ENCODE assay signal across 11 cellular contexts in the genomic region with DNA sequence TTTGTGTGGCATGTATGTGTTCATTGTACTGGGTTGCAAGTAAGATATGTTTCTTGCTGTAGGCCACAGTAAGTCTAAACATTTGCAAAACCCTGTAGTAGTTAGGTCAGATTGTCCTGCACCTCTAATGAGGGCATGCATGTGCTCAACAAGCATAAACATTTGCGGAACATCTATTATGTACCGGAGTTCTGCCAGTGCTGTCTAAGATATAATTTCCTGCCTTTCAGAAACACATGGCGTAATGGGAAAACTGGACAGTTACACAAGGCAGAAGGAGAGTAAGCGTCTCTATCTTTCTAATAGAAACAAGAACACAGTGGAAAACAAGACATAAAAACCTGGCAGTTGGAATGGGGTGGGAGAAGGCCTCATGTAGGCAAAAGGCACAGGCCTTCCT. TPM values are rescaled to one million over a fixed set of nuclear protein-coding genes. Genes with fewer than 3 reads are reported as not detected.
DNase-seq lines count a peak whose midpoint lies in the region; ATAC-seq and TF ChIP-seq lines count a peak whose summit lies in the region.
"Had no signal": no experiment of that assay in that cellular context is flagged by ENCODE, and none has a peak within 500 bp of the region (broad histone marks: within the 10 kb centered on the region; RNA-seq: fewer than 3 reads in every experiment).

No MANE protein-coding gene starts in this region.

- no CpG with 5 or more reads among the region's 4 CpGs for WGBS in IMR-90 (ENCODE audit: extremely low coverage in 2 of 2, insufficient read length in 1 of 2), 2 experiments
- 86 to 96% methylated on average over 4 of the region's 4 CpGs for WGBS in testis, 2 donors

- TF ChIP-seq CTCF in IMR-90 (conservative IDR thresholded peaks at IDR 0.05; ENCODE audit: low read depth, low read length) (no peak), fibroblast of villous mesenchyme (IDR thresholded peaks at IDR 0.05; ENCODE audit: insufficient read depth, low read depth, low read length) (no peak), type B pancreatic cell (conservative IDR thresholded peaks at IDR 0.05) (no peak), testis (IDR thresholded peaks at IDR 0.05) (no peak)

- H2BK15ac ChIP-seq in IMR-90 (ENCODE audit: low read depth, low read length), result no peak overlapping the region

- H4K8ac ChIP-seq in IMR-90 (ENCODE audit: low read depth in 2 of 2, low read length in 2 of 2), result no peak overlapping the region

- H3K9ac ChIP-seq in IMR-90 (ENCODE audit: low read depth, low read length), result no peak overlapping the region
- H3K9ac ChIP-seq: GM23248 had no signal

- H3K4me1 ChIP-seq in IMR-90 (ENCODE audit: control insufficient read depth, insufficient read depth, low read length) (no peaks in the 10 kb centered on the region), testis (peaks cover 7% of the 10 kb centered on the region)

- H4K20me1 ChIP-seq in IMR-90 (ENCODE audit: insufficient read depth, low read length), result no peaks in the 10 kb centered on the region

- intact Hi-C loops in IMR-90 (cut with micrococcal nuclease), result no loop called here
- intact Hi-C loops in testis (cut with DNase I; ENCODE audit: low total_unique reads), result no loop called here

- no peak overlapping the region for H2BK5ac ChIP-seq in IMR-90 (ENCODE audit: low read depth, low read length, poor library complexity, severe bottlenecking)

- no peak overlapping the region for H3K56ac ChIP-seq in IMR-90 (ENCODE audit: extremely low read depth, insufficient read depth, low read length)

- POLR2A ChIA-PET in IMR-90 (lab: Charles Lee; ENCODE audit: unreplicated experiment), result no interaction called here

- H3K9me3 ChIP-seq in IMR-90 (ENCODE audit: control insufficient read depth, insufficient read depth, low read length) (no peaks in the 10 kb centered on the region), testis (no peaks in the 10 kb centered on the region)

- peak overlapping the region; percentile 30 for H3K27ac Mint-ChIP-seq in central memory CD8-positive, alpha-beta T cell (ENCODE audit: low read depth)
- H3K27ac Mint-ChIP-seq in type B pancreatic cell, result peak overlapping the region; percentile 8

- in situ Hi-C loops in IMR-90 (cut with MboI; ENCODE audit: low sequenced_read_pairs), result no loop called here

- no peak overlapping the region for H2BK20ac ChIP-seq in IMR-90 (ENCODE audit: low read depth, low read length)

- no peak overlapping the region for H3K4me2 ChIP-seq in IMR-90 (ENCODE audit: low read depth, low read length)

- H3K27me3 Mint-ChIP-seq in central memory CD8-positive, alpha-beta T cell, result no peaks in the 10 kb centered on the region
- H3K27me3 Mint-ChIP-seq in type B pancreatic cell, result peaks cover 15% of the 10 kb centered on the region
- H3K27me3 Mint-ChIP-seq: IgD-negative memory B cell had no signal

- peaks cover 10 to 23% of the 10 kb centered on the region in 2 experiments; a peak in 3 of 4 replicates for H3K79me1 ChIP-seq in IMR-90 (ENCODE audit: low read depth in 1 of 2, low read length in 2 of 2)

- H3K14ac ChIP-seq in IMR-90 (replicated peaks; ENCODE audit: low read depth, low read length), result no peak overlapping the region

- H3K18ac ChIP-seq in IMR-90 (ENCODE audit: low read depth, low read length), result no peak overlapping the region

- H3K27me3 ChIP-seq in IMR-90 (ENCODE audit: control insufficient read depth, insufficient read depth, low read length) (no peaks in the 10 kb centered on the region), testis (no peaks in the 10 kb centered on the region)

- peaks cover 11% of the 10 kb centered on the region for H3K36me3 Mint-ChIP-seq in central memory CD8-positive, alpha-beta T cell (ENCODE audit: insufficient read depth)
- H3K36me3 Mint-ChIP-seq in type B pancreatic cell, result no peaks in the 10 kb centered on the region

- H3K27ac ChIP-seq in IMR-90 (ENCODE audit: insufficient read depth, low read length) (no peak overlapping the region), testis (no peak overlapping the region)
- H3K27ac ChIP-seq: GM23248 had no signal

- no peak overlapping the region for H3K4me3 Mint-ChIP-seq in central memory CD8-positive, alpha-beta T cell
- H3K4me3 Mint-ChIP-seq in type B pancreatic cell, result no peak overlapping the region

- H2AK9ac ChIP-seq in IMR-90 (replicated peaks; ENCODE audit: low read depth, low read length, poor library complexity), result no peak overlapping the region

- BruUV-seq in IMR-90 (replicated peaks; lab: Mats Ljungman, UMichigan), result TSS peak; percentile 40

- H3K4me1 Mint-ChIP-seq in central memory CD8-positive, alpha-beta T cell, result peaks cover 38% of the 10 kb centered on the region
- H3K4me1 Mint-ChIP-seq in type B pancreatic cell (ENCODE audit: unreplicated experiment), result peaks cover 19% of the 10 kb centered on the region

- H4K5ac ChIP-seq in IMR-90 (ENCODE audit: low read depth, low read length), result no peak overlapping the region

- no peak for TF ChIP-seq RAD21 in IMR-90 (IDR thresholded peaks at IDR 0.05; ENCODE audit: low read length)

- no peaks in the 10 kb centered on the region for H3K9me3 Mint-ChIP-seq in central memory CD8-positive, alpha-beta T cell
- H3K9me3 Mint-ChIP-seq in type B pancreatic cell, result no peaks in the 10 kb centered on the region
- H3K9me3 Mint-ChIP-seq: IgD-negative memory B cell had no signal

- H3K9me1 ChIP-seq in IMR-90 (ENCODE audit: insufficient read depth, low read length), result no peaks in the 10 kb centered on the region

- no peak overlapping the region for H2AK5ac ChIP-seq in IMR-90 (ENCODE audit: low read depth, low read length)

- dilution Hi-C loops in IMR-90 (cut with HindIII; ENCODE audit: low sequenced_read_pairs, unreplicated experiment), result no loop called here

- no peak overlapping the region for H3K4ac ChIP-seq in IMR-90 (ENCODE audit: low read depth, low read length)

- no peak for DNase-seq in IMR-90
- DNase-seq in central memory CD8-positive, alpha-beta T cell (ENCODE audit: low spot score in 2 of 2), result no peak
- peak; percentile 75 for DNase-seq in fibroblast of villous mesenchyme (ENCODE audit: low read depth)
- no peak for DNase-seq in type B pancreatic cell (ENCODE audit: extremely low spot score, unreplicated experiment)
- no peak for DNase-seq in AG08395 (ENCODE audit: low spot score)
- no peak for DNase-seq in testis
- DNase-seq in ureter (ENCODE audit: low spot score), result no peak
- DNase-seq: DMS53, GM23248 had no signal

- no peak for TF ChIP-seq POLR2A in IMR-90 (IDR thresholded peaks at IDR 0.05; ENCODE audit: low read depth, low read length)
- no peak for TF ChIP-seq POLR2A in testis (IDR thresholded peaks at IDR 0.05)

- no peak overlapping the region for H3K4me3 ChIP-seq in IMR-90 (ENCODE audit: insufficient read depth, low read depth, low read length)
- H3K4me3 ChIP-seq in fibroblast of villous mesenchyme (ENCODE audit: low read depth, low read length), result no peak overlapping the region
- H3K4me3 ChIP-seq in testis, result no peak overlapping the region
- H3K4me3 ChIP-seq: GM23248 had no signal

- H4K91ac ChIP-seq in IMR-90 (ENCODE audit: insufficient read depth, low read depth, low read length), result no peak overlapping the region

- CTCF ChIA-PET in IMR-90 (lab: Yijun Ruan, JAX), result no interaction called here

- no peak overlapping the region for H2AFZ ChIP-seq in IMR-90 (replicated peaks; ENCODE audit: low read length, poor library complexity)
- H2AFZ ChIP-seq: GM23248 had no signal

- H2BK120ac ChIP-seq in IMR-90 (ENCODE audit: low read depth, low read length), result no peak overlapping the region

- H3K23ac ChIP-seq in IMR-90 (ENCODE audit: low read depth, low read length), result no peak overlapping the region

- H3K36me3 ChIP-seq in IMR-90 (ENCODE audit: control insufficient read depth, insufficient read depth, low read length) (peaks cover 19% of the 10 kb centered on the region), testis (ENCODE audit: low read depth, missing control alignments) (no peaks in the 10 kb centered on the region)

- no peak for ATAC-seq in IMR-90 (ENCODE audit: low read depth)
- no peak for ATAC-seq in central memory CD8-positive, alpha-beta T cell (replicated peaks; ENCODE audit: extremely low read depth, poor library complexity, severe bottlenecking)

RNA-seq across cellular contexts. Expression of a gene that starts 2.8 kb away (rescaled TPM):
- total RNA-seq in IMR-90 (2012; rRNA removed) (14.7 and 16.3 TPM in 2 replicates), fibroblast of villous mesenchyme (35.4 and 36.4 TPM in 2 replicates), type B pancreatic cell (ENCODE audit: low replicate concordance) (32.7 and 45.5 TPM in 2 replicates), testis (10 to 100 TPM; 59.6 to 76.8 TPM), ureter (32.4 TPM)
- polyA plus RNA-seq in IMR-90 (2012; rRNA removed) (26.8 and 27.5 TPM in 2 replicates), testis (ENCODE audit: insufficient read depth, low read depth, low replicate concordance) (34.9 TPM)
- 13.0 and 25.1 TPM in 2 replicates for polyA plus RNA-seq in IMR-90 (2012; cell fraction: cytosol; rRNA removed)
- polyA plus RNA-seq in IMR-90 (2012; cell fraction: nucleus; rRNA removed; ENCODE audit: low replicate concordance), result 62.3 and 128 TPM in 2 replicates

RNA-seq across cellular contexts. Expression of a gene that starts 6.7 kb away (rescaled TPM):
- 0.18 TPM in 1 of 2 replicates, not detected in the other for total RNA-seq in IMR-90 (2012; rRNA removed)
- 0.91 and 1.1 TPM in 2 replicates for polyA plus RNA-seq in IMR-90 (2012; rRNA removed)
- 0.22 and 0.49 TPM in 2 replicates for polyA plus RNA-seq in IMR-90 (2012; cell fraction: cytosol; rRNA removed)
- 3.2 and 5.6 TPM in 2 replicates for polyA plus RNA-seq in IMR-90 (2012; cell fraction: nucleus; rRNA removed; ENCODE audit: low replicate concordance)
- total RNA-seq in fibroblast of villous mesenchyme, result under 0.01 and 0.32 TPM in 2 replicates
- total RNA-seq in type B pancreatic cell (ENCODE audit: low replicate concordance), result 33.8 and 53.2 TPM in 2 replicates
- 10 to 100 TPM; 14.9 to 29.7 TPM for total RNA-seq in testis
- polyA plus RNA-seq in testis (ENCODE audit: insufficient read depth, low read depth, low replicate concordance), result 24.8 TPM
- 0.55 TPM for total RNA-seq in ureter
- total RNA-seq: Daoy, GM23248 had no signal

RNA-seq across cellular contexts. Expression of a gene that starts 17.3 kb away (rescaled TPM):
- total RNA-seq in IMR-90 (2012; rRNA removed) (not detected in 2 replicates), fibroblast of villous mesenchyme (under 0.01 and 0.32 TPM in 2 replicates), type B pancreatic cell (ENCODE audit: low replicate concordance) (2.2 and 4.4 TPM in 2 replicates), testis (10 to 100 TPM; 27.5 to 37.9 TPM), ureter (0.34 TPM)
- polyA plus RNA-seq in IMR-90 (2012; rRNA removed) (0.70 and 0.74 TPM in 2 replicates), testis (ENCODE audit: insufficient read depth, low read depth, low replicate concordance) (20.8 TPM)
- polyA plus RNA-seq in IMR-90 (2012; cell fraction: cytosol; rRNA removed), result 0.21 and 0.38 TPM in 2 replicates
- 4.8 and 9.1 TPM in 2 replicates for polyA plus RNA-seq in IMR-90 (2012; cell fraction: nucleus; rRNA removed; ENCODE audit: low replicate concordance)
- polyA plus RNA-seq: IgD-negative memory B cell had no signal

RNA-seq across cellular contexts. Expression of a gene that starts 26.7 kb away (rescaled TPM):
- total RNA-seq in IMR-90 (2012; rRNA removed), result 22.4 and 24.7 TPM in 2 replicates
- polyA plus RNA-seq in IMR-90 (2012; rRNA removed), result 34.8 and 45.6 TPM in 2 replicates
- 29.1 and 41.6 TPM in 2 replicates for polyA plus RNA-seq in IMR-90 (2012; cell fraction: cytosol; rRNA removed)
- polyA plus RNA-seq in IMR-90 (2012; cell fraction: nucleus; rRNA removed; ENCODE audit: low replicate concordance), result 16.0 and 19.1 TPM in 2 replicates
- total RNA-seq in fibroblast of villous mesenchyme, result 22.2 and 22.9 TPM in 2 replicates
- 20.4 and 20.5 TPM in 2 replicates for total RNA-seq in type B pancreatic cell (ENCODE audit: low replicate concordance)
- total RNA-seq in testis, result 10 to 100 TPM; 10.5 to 15.4 TPM
- polyA plus RNA-seq in testis (ENCODE audit: insufficient read depth, low read depth, low replicate concordance), result 7.1 TPM
- total RNA-seq in ureter, result 5.5 TPM

RNA-seq across cellular contexts. Expression of a gene that starts 28.4 kb away (rescaled TPM):
- 25.3 and 29.6 TPM in 2 replicates for total RNA-seq in IMR-90 (2012; rRNA removed)
- 91.0 and 112 TPM in 2 replicates for polyA plus RNA-seq in IMR-90 (2012; rRNA removed)
- polyA plus RNA-seq in IMR-90 (2012; cell fraction: cytosol; rRNA removed), result 70.2 and 89.3 TPM in 2 replicates
- polyA plus RNA-seq in IMR-90 (2012; cell fraction: nucleus; rRNA removed; ENCODE audit: low replicate concordance), result 205 and 510 TPM in 2 replicates
- 85.5 and 102 TPM in 2 replicates for total RNA-seq in fibroblast of villous mesenchyme
- total RNA-seq in type B pancreatic cell (ENCODE audit: low replicate concordance), result 144 and 150 TPM in 2 replicates
- total RNA-seq in testis, result 100 to 1,000 TPM; 147 to 153 TPM
- 68.9 TPM for polyA plus RNA-seq in testis (ENCODE audit: insufficient read depth, low read depth, low replicate concordance)
- 74.2 TPM for total RNA-seq in ureter

Comparison
In these comparisons a context has a peak if more than half of its experiments do, and no peak if none do; other contexts are left out.
1. RNA of a gene that starts 6.7 kb away (total RNA-seq): 33.8 to 53.2 TPM in type B pancreatic cell and 14.9 to 29.7 TPM in testis; 0.55 TPM in ureter (single experiment), 0.18 TPM in IMR-90 and under 0.01 to 0.32 TPM in fibroblast of villous mesenchyme; every median in the first group is over 10 times any median in the second.